ENCODE assay signal across 29 cellular contexts in genomic region chr2:232000439-232000838, GRCh38.
"Had no signal": no experiment of that assay in that cellular context is flagged by ENCODE, and none has a peak within 500 bp of the region (broad histone marks: within the 10 kb centered on the region; RNA-seq: fewer than 3 reads in every experiment).

No MANE protein-coding gene starts in this region.

- H3K4me1 Mint-ChIP-seq: nephron, neural progenitor cell had no signal

- FAIRE-seq: small intestine, urothelium cell line had no signal

- H3K9ac ChIP-seq: neural progenitor cell, parathyroid adenoma had no signal

- H3K36me3 Mint-ChIP-seq: natural killer cell; stimulated activated effector memory CD8-positive, alpha-beta T cell treated with anti-CD3 and anti-CD28 coated beads, Interleukin-12 subunit alpha, Interleukin-12 subunit beta, amount 100 ng/mL, for 72 hours had no signal

- H3K9me3 ChIP-seq: ovary, psoas muscle, right lobe of liver, sigmoid colon, suprapubic skin, thoracic aorta, thyroid gland, upper lobe of left lung, vagina had no signal

- H3K4me1 ChIP-seq: neural progenitor cell, parathyroid adenoma, right lobe of liver, suprapubic skin had no signal

- H2AFZ ChIP-seq: neural progenitor cell, parathyroid adenoma had no signal

- H3K4me2 ChIP-seq: neural progenitor cell had no signal

- DNase-seq: natural killer cell; occipital lobe; ovary; posterior cingulate gyrus; psoas muscle; right cardiac atrium; right lobe of liver; sigmoid colon; small intestine; stimulated activated CD4-positive, alpha-beta T cell treated with anti-CD3 and anti-CD28 coated beads, Interleukin-15, amount 100 ng/mL, for 24 hours; stimulated activated CD4-positive, alpha-beta T cell treated with anti-CD3 and anti-CD28 coated beads, Interleukin-2, amount 100 ng/mL, for 24 hours; stimulated activated CD4-positive, alpha-beta T cell treated with anti-CD3 and anti-CD28 coated beads, Interleukin-2, amount 100 ng/mL, for 48 hours; stimulated activated CD4-positive, alpha-beta T cell treated with anti-CD3 and anti-CD28 coated beads, Interleukin-4, amount 100 ng/mL, for 24 hours; stimulated activated naive CD4-positive, alpha-beta T cell; stimulated activated naive CD8-positive, alpha-beta T cell treated with anti-CD3 and anti-CD28 coated beads, Interleukin-15, amount 100 ng/mL, for 72 hours; stimulated activated naive CD8-positive, alpha-beta T cell treated with anti-CD3 and anti-CD28 coated beads, Interleukin-15, Interleukin-2, amounts not matched to agents 100 U/mL and 50 U/mL, for 24 hours; substantia nigra; thyroid gland; upper lobe of left lung had no signal

- H3K4me3 ChIP-seq: neural progenitor cell, ovary, psoas muscle, right lobe of liver, sigmoid colon, suprapubic skin, thoracic aorta, thyroid gland, tibial nerve, upper lobe of left lung, vagina had no signal

- H3K27me3 Mint-ChIP-seq: progenitor cell of endocrine pancreas; stimulated activated naive CD8-positive, alpha-beta T cell treated with anti-CD3 and anti-CD28 coated beads, Interleukin-15, amount 100 ng/mL, for 72 hours had no signal

- H3K27ac ChIP-seq: neural progenitor cell, ovary, parathyroid adenoma, psoas muscle, right lobe of liver, sigmoid colon, suprapubic skin, thoracic aorta, thyroid gland, tibial nerve, upper lobe of left lung, vagina had no signal

- H3K27me3 ChIP-seq: neural progenitor cell, ovary, right lobe of liver, sigmoid colon, suprapubic skin, thyroid gland, tibial nerve, upper lobe of left lung, vagina had no signal

- H3K9me3 Mint-ChIP-seq: natural killer cell; stimulated activated effector memory CD8-positive, alpha-beta T cell treated with anti-CD3 and anti-CD28 coated beads, Interleukin-12 subunit alpha, Interleukin-12 subunit beta, amount 100 ng/mL, for 72 hours; stimulated activated naive CD8-positive, alpha-beta T cell treated with anti-CD3 and anti-CD28 coated beads, Interleukin-15, amount 100 ng/mL, for 72 hours had no signal

- H3K36me3 ChIP-seq: neural progenitor cell, ovary, right lobe of liver, sigmoid colon, suprapubic skin, thoracic aorta, thyroid gland, tibial nerve, upper lobe of left lung, vagina had no signal

- H3K4me3 Mint-ChIP-seq: natural killer cell; nephron; neural progenitor cell; stimulated activated effector memory CD8-positive, alpha-beta T cell treated with anti-CD3 and anti-CD28 coated beads, Interleukin-12 subunit alpha, Interleukin-12 subunit beta, amount 100 ng/mL, for 72 hours; stimulated activated naive CD8-positive, alpha-beta T cell treated with anti-CD3 and anti-CD28 coated beads, Interleukin-15, amount 100 ng/mL, for 72 hours had no signal

- H3K27ac Mint-ChIP-seq: nephron; neural progenitor cell; progenitor cell of endocrine pancreas; stimulated activated effector memory CD8-positive, alpha-beta T cell treated with anti-CD3 and anti-CD28 coated beads, Interleukin-12 subunit alpha, Interleukin-12 subunit beta, amount 100 ng/mL, for 72 hours; stimulated activated naive CD8-positive, alpha-beta T cell treated with anti-CD3 and anti-CD28 coated beads, Interleukin-15, amount 100 ng/mL, for 72 hours had no signal
